1 cellular context compared by ENCODE assay signal in the genomic region with DNA sequence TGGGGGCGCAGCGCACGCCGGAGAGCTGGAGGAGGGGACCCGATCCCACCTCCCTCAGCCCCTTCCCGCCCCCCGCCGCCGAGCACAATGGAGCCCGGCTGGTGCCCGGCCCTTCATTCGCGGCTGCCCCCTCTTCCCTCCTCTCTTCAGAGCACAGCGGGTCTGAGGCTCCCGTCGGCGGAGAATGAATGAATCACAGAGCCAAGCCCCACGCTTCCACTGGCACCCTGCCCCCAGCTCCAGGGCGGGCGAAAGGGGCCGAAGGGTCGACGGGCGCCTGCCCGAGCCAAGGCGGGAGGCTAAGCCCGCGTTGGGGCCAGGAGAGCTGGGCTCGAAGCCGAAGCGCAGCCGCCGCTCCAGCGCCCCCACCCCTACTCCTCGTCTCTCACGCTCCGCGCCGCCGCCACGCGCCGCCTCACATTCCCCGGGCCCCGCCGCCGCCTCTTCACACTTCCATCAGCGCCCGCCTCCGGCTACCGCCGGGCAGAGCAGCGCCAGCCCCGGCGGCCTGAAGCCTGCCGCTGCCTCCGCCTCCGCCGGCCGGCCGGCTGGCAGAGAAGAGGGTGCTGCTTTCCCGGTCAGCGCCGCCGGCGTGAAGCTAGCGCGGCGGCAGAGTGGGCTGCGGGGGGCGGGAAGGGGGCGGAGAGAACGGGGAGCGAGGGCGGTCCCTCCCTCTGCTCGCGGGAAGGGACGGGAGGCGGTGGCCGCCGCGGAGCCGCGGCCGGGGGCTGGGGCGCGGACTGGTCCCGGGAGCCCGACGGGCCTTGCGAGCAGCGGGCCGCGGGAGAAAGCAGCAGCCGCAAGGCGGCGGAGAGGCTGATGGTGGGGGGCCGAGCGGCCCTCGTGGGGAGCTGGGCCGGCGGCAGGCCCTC.
TF ChIP-seq lines count a peak whose summit lies in the region.

A gene with protein sequence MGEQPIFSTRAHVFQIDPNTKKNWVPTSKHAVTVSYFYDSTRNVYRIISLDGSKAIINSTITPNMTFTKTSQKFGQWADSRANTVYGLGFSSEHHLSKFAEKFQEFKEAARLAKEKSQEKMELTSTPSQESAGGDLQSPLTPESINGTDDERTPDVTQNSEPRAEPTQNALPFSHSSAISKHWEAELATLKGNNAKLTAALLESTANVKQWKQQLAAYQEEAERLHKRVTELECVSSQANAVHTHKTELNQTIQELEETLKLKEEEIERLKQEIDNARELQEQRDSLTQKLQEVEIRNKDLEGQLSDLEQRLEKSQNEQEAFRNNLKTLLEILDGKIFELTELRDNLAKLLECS (minus strand): TSS at position 616 of the 872 bp plus-strand sequence. CDS start 1,360 bp downstream, outside the sequence.

TF ChIP-seq in HepG2, 621 proteins besides CTCF, POLR2A, EP300 and RAD21 (continued from another document and continues in another):
- TF ChIP-seq, protein P1, sequence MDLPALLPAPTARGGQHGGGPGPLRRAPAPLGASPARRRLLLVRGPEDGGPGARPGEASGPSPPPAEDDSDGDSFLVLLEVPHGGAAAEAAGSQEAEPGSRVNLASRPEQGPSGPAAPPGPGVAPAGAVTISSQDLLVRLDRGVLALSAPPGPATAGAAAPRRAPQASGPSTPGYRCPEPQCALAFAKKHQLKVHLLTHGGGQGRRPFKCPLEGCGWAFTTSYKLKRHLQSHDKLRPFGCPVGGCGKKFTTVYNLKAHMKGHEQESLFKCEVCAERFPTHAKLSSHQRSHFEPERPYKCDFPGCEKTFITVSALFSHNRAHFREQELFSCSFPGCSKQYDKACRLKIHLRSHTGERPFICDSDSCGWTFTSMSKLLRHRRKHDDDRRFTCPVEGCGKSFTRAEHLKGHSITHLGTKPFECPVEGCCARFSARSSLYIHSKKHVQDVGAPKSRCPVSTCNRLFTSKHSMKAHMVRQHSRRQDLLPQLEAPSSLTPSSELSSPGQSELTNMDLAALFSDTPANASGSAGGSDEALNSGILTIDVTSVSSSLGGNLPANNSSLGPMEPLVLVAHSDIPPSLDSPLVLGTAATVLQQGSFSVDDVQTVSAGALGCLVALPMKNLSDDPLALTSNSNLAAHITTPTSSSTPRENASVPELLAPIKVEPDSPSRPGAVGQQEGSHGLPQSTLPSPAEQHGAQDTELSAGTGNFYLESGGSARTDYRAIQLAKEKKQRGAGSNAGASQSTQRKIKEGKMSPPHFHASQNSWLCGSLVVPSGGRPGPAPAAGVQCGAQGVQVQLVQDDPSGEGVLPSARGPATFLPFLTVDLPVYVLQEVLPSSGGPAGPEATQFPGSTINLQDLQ (CRISPR knock-in tag; IDR thresholded peaks at IDR 0.05), result peak; percentile 36; the same call in 1 of the 2 replicates
- peak; percentile 80; the same call in 1 of the 2 replicates for TF ChIP-seq SMYD3 (CRISPR knock-in tag; IDR thresholded peaks at IDR 0.05)
- TF ChIP-seq SIN3A (IDR thresholded peaks at IDR 0.05; ENCODE audit: borderline replicate concordance, low read depth, low read length), result peak; percentile 25; the same call in 1 of the 2 replicates
- TF ChIP-seq MAF1 (CRISPR knock-in tag; IDR thresholded peaks at IDR 0.05; ENCODE audit: borderline replicate concordance), result no peak; the same call in 1 of the 2 replicates
- TF ChIP-seq ZNF816 (CRISPR knock-in tag; IDR thresholded peaks at IDR 0.05; ENCODE audit: borderline replicate concordance), result peak; percentile 22; the same call in 1 of the 2 replicates
- TF ChIP-seq, protein P2, sequence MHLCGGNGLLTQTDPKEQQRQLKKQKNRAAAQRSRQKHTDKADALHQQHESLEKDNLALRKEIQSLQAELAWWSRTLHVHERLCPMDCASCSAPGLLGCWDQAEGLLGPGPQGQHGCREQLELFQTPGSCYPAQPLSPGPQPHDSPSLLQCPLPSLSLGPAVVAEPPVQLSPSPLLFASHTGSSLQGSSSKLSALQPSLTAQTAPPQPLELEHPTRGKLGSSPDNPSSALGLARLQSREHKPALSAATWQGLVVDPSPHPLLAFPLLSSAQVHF (CRISPR knock-in tag; IDR thresholded peaks at IDR 0.05), result peak; percentile 81
- TF ChIP-seq KAT7 (CRISPR knock-in tag; IDR thresholded peaks at IDR 0.05; ENCODE audit: borderline replicate concordance), result no peak; the same call in 1 of the 2 replicates
- TF ChIP-seq ATF7-NPFF (CRISPR knock-in tag; IDR thresholded peaks at IDR 0.05; ENCODE audit: low read depth), result peak; percentile 73
- TF ChIP-seq, protein P3, sequence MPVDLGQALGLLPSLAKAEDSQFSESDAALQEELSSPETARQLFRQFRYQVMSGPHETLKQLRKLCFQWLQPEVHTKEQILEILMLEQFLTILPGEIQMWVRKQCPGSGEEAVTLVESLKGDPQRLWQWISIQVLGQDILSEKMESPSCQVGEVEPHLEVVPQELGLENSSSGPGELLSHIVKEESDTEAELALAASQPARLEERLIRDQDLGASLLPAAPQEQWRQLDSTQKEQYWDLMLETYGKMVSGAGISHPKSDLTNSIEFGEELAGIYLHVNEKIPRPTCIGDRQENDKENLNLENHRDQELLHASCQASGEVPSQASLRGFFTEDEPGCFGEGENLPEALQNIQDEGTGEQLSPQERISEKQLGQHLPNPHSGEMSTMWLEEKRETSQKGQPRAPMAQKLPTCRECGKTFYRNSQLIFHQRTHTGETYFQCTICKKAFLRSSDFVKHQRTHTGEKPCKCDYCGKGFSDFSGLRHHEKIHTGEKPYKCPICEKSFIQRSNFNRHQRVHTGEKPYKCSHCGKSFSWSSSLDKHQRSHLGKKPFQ (CRISPR knock-in tag; IDR thresholded peaks at IDR 0.05; ENCODE audit: insufficient replicate concordance), result peak; percentile 61
- TF ChIP-seq, protein P4, sequence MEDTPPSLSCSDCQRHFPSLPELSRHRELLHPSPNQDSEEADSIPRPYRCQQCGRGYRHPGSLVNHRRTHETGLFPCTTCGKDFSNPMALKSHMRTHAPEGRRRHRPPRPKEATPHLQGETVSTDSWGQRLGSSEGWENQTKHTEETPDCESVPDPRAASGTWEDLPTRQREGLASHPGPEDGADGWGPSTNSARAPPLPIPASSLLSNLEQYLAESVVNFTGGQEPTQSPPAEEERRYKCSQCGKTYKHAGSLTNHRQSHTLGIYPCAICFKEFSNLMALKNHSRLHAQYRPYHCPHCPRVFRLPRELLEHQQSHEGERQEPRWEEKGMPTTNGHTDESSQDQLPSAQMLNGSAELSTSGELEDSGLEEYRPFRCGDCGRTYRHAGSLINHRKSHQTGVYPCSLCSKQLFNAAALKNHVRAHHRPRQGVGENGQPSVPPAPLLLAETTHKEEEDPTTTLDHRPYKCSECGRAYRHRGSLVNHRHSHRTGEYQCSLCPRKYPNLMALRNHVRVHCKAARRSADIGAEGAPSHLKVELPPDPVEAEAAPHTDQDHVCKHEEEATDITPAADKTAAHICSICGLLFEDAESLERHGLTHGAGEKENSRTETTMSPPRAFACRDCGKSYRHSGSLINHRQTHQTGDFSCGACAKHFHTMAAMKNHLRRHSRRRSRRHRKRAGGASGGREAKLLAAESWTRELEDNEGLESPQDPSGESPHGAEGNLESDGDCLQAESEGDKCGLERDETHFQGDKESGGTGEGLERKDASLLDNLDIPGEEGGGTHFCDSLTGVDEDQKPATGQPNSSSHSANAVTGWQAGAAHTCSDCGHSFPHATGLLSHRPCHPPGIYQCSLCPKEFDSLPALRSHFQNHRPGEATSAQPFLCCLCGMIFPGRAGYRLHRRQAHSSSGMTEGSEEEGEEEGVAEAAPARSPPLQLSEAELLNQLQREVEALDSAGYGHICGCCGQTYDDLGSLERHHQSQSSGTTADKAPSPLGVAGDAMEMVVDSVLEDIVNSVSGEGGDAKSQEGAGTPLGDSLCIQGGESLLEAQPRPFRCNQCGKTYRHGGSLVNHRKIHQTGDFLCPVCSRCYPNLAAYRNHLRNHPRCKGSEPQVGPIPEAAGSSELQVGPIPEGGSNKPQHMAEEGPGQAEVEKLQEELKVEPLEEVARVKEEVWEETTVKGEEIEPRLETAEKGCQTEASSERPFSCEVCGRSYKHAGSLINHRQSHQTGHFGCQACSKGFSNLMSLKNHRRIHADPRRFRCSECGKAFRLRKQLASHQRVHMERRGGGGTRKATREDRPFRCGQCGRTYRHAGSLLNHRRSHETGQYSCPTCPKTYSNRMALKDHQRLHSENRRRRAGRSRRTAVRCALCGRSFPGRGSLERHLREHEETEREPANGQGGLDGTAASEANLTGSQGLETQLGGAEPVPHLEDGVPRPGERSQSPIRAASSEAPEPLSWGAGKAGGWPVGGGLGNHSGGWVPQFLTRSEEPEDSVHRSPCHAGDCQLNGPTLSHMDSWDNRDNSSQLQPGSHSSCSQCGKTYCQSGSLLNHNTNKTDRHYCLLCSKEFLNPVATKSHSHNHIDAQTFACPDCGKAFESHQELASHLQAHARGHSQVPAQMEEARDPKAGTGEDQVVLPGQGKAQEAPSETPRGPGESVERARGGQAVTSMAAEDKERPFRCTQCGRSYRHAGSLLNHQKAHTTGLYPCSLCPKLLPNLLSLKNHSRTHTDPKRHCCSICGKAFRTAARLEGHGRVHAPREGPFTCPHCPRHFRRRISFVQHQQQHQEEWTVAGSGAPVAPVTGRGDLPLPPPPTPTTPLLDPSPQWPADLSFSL (CRISPR knock-in tag; IDR thresholded peaks at IDR 0.05), result no peak; the same call in 1 of the 2 replicates
- 0 out of 2 replicates have a peak, but pooled peaks have one; percentile 25 for TF ChIP-seq CHCHD3 (CRISPR knock-in tag; IDR thresholded peaks at IDR 0.05)
- TF ChIP-seq, protein P5, sequence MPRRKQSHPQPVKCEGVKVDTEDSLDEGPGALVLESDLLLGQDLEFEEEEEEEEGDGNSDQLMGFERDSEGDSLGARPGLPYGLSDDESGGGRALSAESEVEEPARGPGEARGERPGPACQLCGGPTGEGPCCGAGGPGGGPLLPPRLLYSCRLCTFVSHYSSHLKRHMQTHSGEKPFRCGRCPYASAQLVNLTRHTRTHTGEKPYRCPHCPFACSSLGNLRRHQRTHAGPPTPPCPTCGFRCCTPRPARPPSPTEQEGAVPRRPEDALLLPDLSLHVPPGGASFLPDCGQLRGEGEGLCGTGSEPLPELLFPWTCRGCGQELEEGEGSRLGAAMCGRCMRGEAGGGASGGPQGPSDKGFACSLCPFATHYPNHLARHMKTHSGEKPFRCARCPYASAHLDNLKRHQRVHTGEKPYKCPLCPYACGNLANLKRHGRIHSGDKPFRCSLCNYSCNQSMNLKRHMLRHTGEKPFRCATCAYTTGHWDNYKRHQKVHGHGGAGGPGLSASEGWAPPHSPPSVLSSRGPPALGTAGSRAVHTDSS (CRISPR knock-in tag; conservative IDR thresholded peaks at IDR 0.05), result no peak
- TF ChIP-seq SMC3 (IDR thresholded peaks at IDR 0.05; ENCODE audit: low read length), result no peak
- TF ChIP-seq ZSCAN31 (CRISPR knock-in tag; IDR thresholded peaks at IDR 0.05; ENCODE audit: low read depth), result peak; percentile 90
- TF ChIP-seq ISX (CRISPR knock-in tag; conservative IDR thresholded peaks at IDR 0.05), result no peak; the same call in none of the 2 replicates
- TF ChIP-seq ARNT2 (CRISPR knock-in tag; IDR thresholded peaks at IDR 0.05; ENCODE audit: low read depth), result peak; percentile 74; the same call in 1 of the 2 replicates
- TF ChIP-seq, protein P6, sequence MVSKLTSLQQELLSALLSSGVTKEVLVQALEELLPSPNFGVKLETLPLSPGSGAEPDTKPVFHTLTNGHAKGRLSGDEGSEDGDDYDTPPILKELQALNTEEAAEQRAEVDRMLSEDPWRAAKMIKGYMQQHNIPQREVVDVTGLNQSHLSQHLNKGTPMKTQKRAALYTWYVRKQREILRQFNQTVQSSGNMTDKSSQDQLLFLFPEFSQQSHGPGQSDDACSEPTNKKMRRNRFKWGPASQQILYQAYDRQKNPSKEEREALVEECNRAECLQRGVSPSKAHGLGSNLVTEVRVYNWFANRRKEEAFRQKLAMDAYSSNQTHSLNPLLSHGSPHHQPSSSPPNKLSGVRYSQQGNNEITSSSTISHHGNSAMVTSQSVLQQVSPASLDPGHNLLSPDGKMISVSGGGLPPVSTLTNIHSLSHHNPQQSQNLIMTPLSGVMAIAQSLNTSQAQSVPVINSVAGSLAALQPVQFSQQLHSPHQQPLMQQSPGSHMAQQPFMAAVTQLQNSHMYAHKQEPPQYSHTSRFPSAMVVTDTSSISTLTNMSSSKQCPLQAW (CRISPR knock-in tag; IDR thresholded peaks at IDR 0.05), result no peak
- TF ChIP-seq ZNF766 (CRISPR knock-in tag; IDR thresholded peaks at IDR 0.05; ENCODE audit: borderline replicate concordance), result 0 out of 2 replicates have a peak, but pooled peaks have one; percentile 41
- TF ChIP-seq, protein P7, sequence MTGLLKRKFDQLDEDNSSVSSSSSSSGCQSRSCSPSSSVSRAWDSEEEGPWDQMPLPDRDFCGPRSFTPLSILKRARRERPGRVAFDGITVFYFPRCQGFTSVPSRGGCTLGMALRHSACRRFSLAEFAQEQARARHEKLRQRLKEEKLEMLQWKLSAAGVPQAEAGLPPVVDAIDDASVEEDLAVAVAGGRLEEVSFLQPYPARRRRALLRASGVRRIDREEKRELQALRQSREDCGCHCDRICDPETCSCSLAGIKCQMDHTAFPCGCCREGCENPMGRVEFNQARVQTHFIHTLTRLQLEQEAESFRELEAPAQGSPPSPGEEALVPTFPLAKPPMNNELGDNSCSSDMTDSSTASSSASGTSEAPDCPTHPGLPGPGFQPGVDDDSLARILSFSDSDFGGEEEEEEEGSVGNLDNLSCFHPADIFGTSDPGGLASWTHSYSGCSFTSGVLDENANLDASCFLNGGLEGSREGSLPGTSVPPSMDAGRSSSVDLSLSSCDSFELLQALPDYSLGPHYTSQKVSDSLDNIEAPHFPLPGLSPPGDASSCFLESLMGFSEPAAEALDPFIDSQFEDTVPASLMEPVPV (CRISPR knock-in tag; IDR thresholded peaks at IDR 0.05), result no peak; the same call in 1 of the 2 replicates
- TF ChIP-seq ZNF451 (CRISPR knock-in tag; IDR thresholded peaks at IDR 0.05), result no peak
- TF ChIP-seq, protein P8, sequence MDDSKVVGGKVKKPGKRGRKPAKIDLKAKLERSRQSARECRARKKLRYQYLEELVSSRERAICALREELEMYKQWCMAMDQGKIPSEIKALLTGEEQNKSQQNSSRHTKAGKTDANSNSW (CRISPR knock-in tag; IDR thresholded peaks at IDR 0.05; ENCODE audit: borderline replicate concordance), result peak; percentile 57; the same call in 1 of the 2 replicates
- TF ChIP-seq, protein P9, sequence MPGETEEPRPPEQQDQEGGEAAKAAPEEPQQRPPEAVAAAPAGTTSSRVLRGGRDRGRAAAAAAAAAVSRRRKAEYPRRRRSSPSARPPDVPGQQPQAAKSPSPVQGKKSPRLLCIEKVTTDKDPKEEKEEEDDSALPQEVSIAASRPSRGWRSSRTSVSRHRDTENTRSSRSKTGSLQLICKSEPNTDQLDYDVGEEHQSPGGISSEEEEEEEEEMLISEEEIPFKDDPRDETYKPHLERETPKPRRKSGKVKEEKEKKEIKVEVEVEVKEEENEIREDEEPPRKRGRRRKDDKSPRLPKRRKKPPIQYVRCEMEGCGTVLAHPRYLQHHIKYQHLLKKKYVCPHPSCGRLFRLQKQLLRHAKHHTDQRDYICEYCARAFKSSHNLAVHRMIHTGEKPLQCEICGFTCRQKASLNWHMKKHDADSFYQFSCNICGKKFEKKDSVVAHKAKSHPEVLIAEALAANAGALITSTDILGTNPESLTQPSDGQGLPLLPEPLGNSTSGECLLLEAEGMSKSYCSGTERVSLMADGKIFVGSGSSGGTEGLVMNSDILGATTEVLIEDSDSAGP (CRISPR knock-in tag; IDR thresholded peaks at IDR 0.05; ENCODE audit: borderline replicate concordance), result no peak; the same call in 1 of the 2 replicates
- no peak for TF ChIP-seq ELF3 (CRISPR knock-in tag; IDR thresholded peaks at IDR 0.05)
- no peak for TF ChIP-seq RFX5 (IDR thresholded peaks at IDR 0.05; ENCODE audit: low read depth, low read length)
- peak; percentile 73 for TF ChIP-seq AGO2 (optimal IDR thresholded peaks at IDR 0.05; ENCODE audit: low read depth, low read length)
- TF ChIP-seq ZNF674 (CRISPR knock-in tag; IDR thresholded peaks at IDR 0.05; ENCODE audit: low read depth), result 0 out of 2 replicates have a peak, but pooled peaks have one; percentile 77
- TF ChIP-seq STAT5B (CRISPR knock-in tag; IDR thresholded peaks at IDR 0.05), result no peak
